In the genomic region with DNA sequence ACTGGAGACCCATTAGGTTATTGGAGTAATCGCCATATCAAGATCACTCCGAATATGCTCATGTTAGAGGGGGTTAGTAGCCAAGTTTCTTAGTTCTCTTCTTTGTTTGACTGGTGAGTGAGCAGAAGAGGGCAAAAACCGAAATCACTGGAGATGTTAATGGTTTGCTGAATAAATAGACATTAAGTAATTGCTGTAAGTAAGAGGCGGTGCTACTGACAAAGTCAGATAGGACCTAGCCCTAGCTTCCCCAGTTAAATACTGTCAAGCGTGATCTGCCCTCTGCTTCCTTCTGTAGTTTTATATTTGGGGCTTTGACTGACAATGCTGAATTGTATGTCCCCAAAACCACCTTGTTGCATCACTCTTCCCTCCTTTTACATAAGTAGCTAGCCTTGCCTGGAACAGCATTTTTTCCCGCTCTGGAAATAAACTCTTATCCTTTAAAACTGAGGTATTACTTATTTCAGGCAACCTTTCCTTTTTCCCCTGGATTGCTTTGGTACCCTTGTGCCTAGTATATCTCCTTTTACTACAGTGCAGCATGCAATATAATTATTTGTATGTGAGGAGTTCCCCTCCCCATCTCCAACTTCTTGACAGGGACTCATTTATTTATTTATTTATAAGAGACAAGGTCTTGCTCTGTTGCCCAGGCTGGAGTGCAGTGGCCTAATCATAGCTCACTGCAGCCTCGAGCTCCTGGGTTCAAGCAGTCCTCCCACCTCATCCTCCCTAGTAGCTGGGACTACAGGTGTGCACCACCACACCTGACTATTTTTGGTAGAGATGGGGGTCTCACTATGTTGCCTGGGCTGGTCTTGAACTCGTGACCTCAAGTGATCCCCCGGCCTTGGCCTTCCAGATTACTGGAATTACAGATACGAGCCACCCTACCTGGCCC, we compare ENCODE assay signal across 8 cellular contexts. TPM values are rescaled to one million over a fixed set of nuclear protein-coding genes. Genes with fewer than 3 reads are reported as not detected.
DNase-seq lines count a peak whose midpoint lies in the region; ATAC-seq and TF ChIP-seq lines count a peak whose summit lies in the region.

No MANE protein-coding gene starts in this region.

- peak; percentile 17 for DNase-seq in NCI-H1105 treated with DMSO at 0.1 percent for 48 hours (lab: John Stamatoyannopoulos, UW)
- DNase-seq in NCI-H1105 (lab: John Stamatoyannopoulos, UW), result no peak
- no peak for DNase-seq in Peyer's patch
- no peak for DNase-seq in fibroblast of the aortic adventitia (ENCODE audit: low read depth)
- no peak for DNase-seq in CD14-positive monocyte (ENCODE audit: low spot score)
- DNase-seq in substantia nigra (lab: John Stamatoyannopoulos, UW), result no peak

- TF ChIP-seq CTCF in Peyer's patch (IDR thresholded peaks at IDR 0.05), result no peak
- TF ChIP-seq CTCF in fibroblast of the aortic adventitia (IDR thresholded peaks at IDR 0.05; ENCODE audit: insufficient read depth, low read length), result no peak
- TF ChIP-seq CTCF in CD14-positive monocyte (IDR thresholded peaks at IDR 0.05), result no peak

- H3K27ac ChIP-seq in Peyer's patch (no peak overlapping the region), skin epidermis (peak overlapping the region in 2 of 21 experiments; percentile 87 to 92), substantia nigra (ENCODE audit: low read depth, low read length, poor library complexity, severe bottlenecking) (no peak overlapping the region)

- peaks cover 0 to 2% (median 0%) of the 10 kb centered on the region in 7 donors for H3K9me3 Mint-ChIP-seq in CD14-positive monocyte

- H3K27me3 ChIP-seq in Peyer's patch, result no peaks in the 10 kb centered on the region

- peaks cover 0 to 27% (median 0%) of the 10 kb centered on the region in 3 donors for H3K36me3 ChIP-seq in Peyer's patch

- intact Hi-C loops in CD14-positive monocyte (cut with micrococcal nuclease), result loop anchor here in 1 of 2 donors (5.0 kb wide), 2 partner anchors 82 to 137 kb away; partner anchors contain the start of genes AMDHD1, CCDC38 and HAL

- H3K27ac Mint-ChIP-seq in CD14-positive monocyte, result peak overlapping the region in 1 of 7 donors; percentile 66

- TF ChIP-seq POLR2A in Peyer's patch (IDR thresholded peaks at IDR 0.05), result no peak

- no peak for ATAC-seq in HG02852 (IDR thresholded peaks at IDR 0.05; ENCODE audit: unreplicated experiment)

- H3K9me3 ChIP-seq in Peyer's patch, result no peaks in the 10 kb centered on the region

- H3K36me3 Mint-ChIP-seq in CD14-positive monocyte, result peaks cover 32 to 33% of the 10 kb centered on the region in 2 donors

- H3K27me3 Mint-ChIP-seq in CD14-positive monocyte (ENCODE audit: low read depth in 3 of 3), result peaks cover 10 to 15% (median 11%) of the 10 kb centered on the region in 3 donors

- no peak overlapping the region for H3K4me3 Mint-ChIP-seq in CD14-positive monocyte

- no peaks in the 10 kb centered on the region for H3K4me1 Mint-ChIP-seq in CD14-positive monocyte

- H3K4me1 ChIP-seq in Peyer's patch, result peaks cover 0 to 13% (median 5%) of the 10 kb centered on the region in 4 donors

- H3K4me3 ChIP-seq in Peyer's patch (peak overlapping the region in 3 of 4 donors; percentile 63 to 92 (median 72)), fibroblast of the aortic adventitia (ENCODE audit: low read depth, low read length) (peak overlapping the region; percentile 83), skin epidermis (peak overlapping the region; percentile 64 to 92 (median 77))

RNA-seq across cellular contexts. Expression of gene SNRPF, which starts 1.4 kb away (rescaled TPM):
- total RNA-seq in Peyer's patch, result 10 to 100 TPM in 1 of 4 donors, 1 to 10 TPM in 3; 2.8 to 11.6 (median 4.5) TPM
- 15.0 and 22.4 TPM in 2 replicates for total RNA-seq in fibroblast of the aortic adventitia (ENCODE audit: low replicate concordance)
- polyA plus RNA-seq in CD14-positive monocyte, result 10 to 100 TPM; 23.5 to 28.5 TPM
